In genomic region chrX:34826964-34827363, GRCh38 we compare ENCODE assay signal across 27 cellular contexts.
"Had no signal": no experiment of that assay in that cellular context is flagged by ENCODE, and none has a peak within 500 bp of the region (broad histone marks: within the 10 kb centered on the region; RNA-seq: fewer than 3 reads in every experiment).

No MANE protein-coding gene starts in this region.

- H3K27me3 Mint-ChIP-seq: dendritic cell treated with granulocyte-macrophage colony-stimulating factor and Interleukin-4, amounts not matched to agents 40 ng/mL and 50 ng/mL, for 4 days; effector memory CD8-positive, alpha-beta T cell had no signal

- H3K27ac Mint-ChIP-seq: dendritic cell treated with granulocyte-macrophage colony-stimulating factor and Interleukin-4, amounts not matched to agents 40 ng/mL and 50 ng/mL, for 4 days; effector memory CD8-positive, alpha-beta T cell; endodermal cell had no signal

- H3K4me3 Mint-ChIP-seq: dendritic cell treated with granulocyte-macrophage colony-stimulating factor and Interleukin-4, amounts not matched to agents 40 ng/mL and 50 ng/mL, for 4 days; effector memory CD8-positive, alpha-beta T cell; endodermal cell had no signal

- H3K4me3 ChIP-seq: colonic mucosa, coronary artery, dorsolateral prefrontal cortex, esophagus muscularis mucosa, esophagus squamous epithelium, gastrocnemius medialis, gastroesophageal sphincter, heart left ventricle, heart right ventricle had no signal

- H3K9me3 Mint-ChIP-seq: endodermal cell had no signal

- H3K4me1 ChIP-seq: colonic mucosa, esophagus muscularis mucosa, esophagus squamous epithelium, foreskin keratinocyte, gastrocnemius medialis, gastroesophageal sphincter, heart left ventricle, heart right ventricle had no signal

- FAIRE-seq: endometrium, endothelial cell of umbilical vein had no signal

- H3K27ac ChIP-seq: colonic mucosa, coronary artery, dorsolateral prefrontal cortex, epithelial cell of prostate, esophagus muscularis mucosa, esophagus squamous epithelium, foreskin keratinocyte, gastrocnemius medialis, gastroesophageal sphincter, heart left ventricle, heart right ventricle had no signal

- H3K9me3 ChIP-seq: colonic mucosa, esophagus muscularis mucosa, esophagus squamous epithelium, gastrocnemius medialis, gastroesophageal sphincter, heart left ventricle had no signal

- ATAC-seq: effector memory CD8-positive, alpha-beta T cell; esophagus mucosa; foreskin keratinocyte; gastrocnemius medialis; gastroesophageal sphincter; heart left ventricle; heart right ventricle had no signal

- H3K36me3 ChIP-seq: colonic mucosa, esophagus muscularis mucosa, esophagus squamous epithelium, gastrocnemius medialis, gastroesophageal sphincter, heart left ventricle, heart right ventricle had no signal

- DNase-seq: colonic mucosa; cortex of kidney; dermis blood vessel endothelial cell; dorsolateral prefrontal cortex; effector CD4-positive, alpha-beta T cell; effector CD8-positive, alpha-beta T cell; effector memory CD4-positive, alpha-beta T cell; effector memory CD8-positive, alpha-beta T cell; endodermal cell; erythroblast; esophagus squamous epithelium; foreskin fibroblast; foreskin keratinocyte; foreskin melanocyte; gastrocnemius medialis; glutamatergic neuron; head of caudate nucleus; heart left ventricle; heart right ventricle had no signal

- H3K27me3 ChIP-seq: colonic mucosa, esophagus muscularis mucosa, esophagus squamous epithelium, foreskin keratinocyte, gastrocnemius medialis, gastroesophageal sphincter, heart left ventricle, heart right ventricle had no signal
